ENCODE assay signal across 8 cellular contexts in genomic region chr1:227999056-227999930, GRCh38.
DNase-seq lines count a peak whose midpoint lies in the region; ATAC-seq and TF ChIP-seq lines count a peak whose summit lies in the region.

No MANE protein-coding gene starts in this region.

- TF ChIP-seq CTCF in HL-60 (IDR thresholded peaks at IDR 0.05; ENCODE audit: insufficient read depth, low read length), result peak; percentile 86
- TF ChIP-seq CTCF in OCI-LY1 (IDR thresholded peaks at IDR 0.05; ENCODE audit: low read length), result peak; percentile 95
- TF ChIP-seq CTCF in nephron progenitor cell (IDR thresholded peaks at IDR 0.05), result peak; percentile 81

- H3K9me2 ChIP-seq in OCI-LY1 (ENCODE audit: low read depth, low read length), result no peaks in the 10 kb centered on the region

- H2AFZ ChIP-seq in OCI-LY1 (ENCODE audit: low read length), result no peak overlapping the region

- no peaks in the 10 kb centered on the region for H3F3A ChIP-seq in OCI-LY1 (ENCODE audit: insufficient read depth, low read length)

- ATAC-seq in GM19452 (IDR thresholded peaks at IDR 0.05; ENCODE audit: unreplicated experiment), result peak; percentile 91

- H3K4me2 ChIP-seq in OCI-LY1 (ENCODE audit: low read length), result no peak overlapping the region

- H3K79me2 ChIP-seq in OCI-LY1 (ENCODE audit: insufficient read depth, low read length), result no peaks in the 10 kb centered on the region

- H3K36me3 ChIP-seq in OCI-LY1 (ENCODE audit: insufficient read depth, low read length), result no peaks in the 10 kb centered on the region

- H3K36me3 Mint-ChIP-seq in nephron progenitor cell (ENCODE audit: low read depth), result no peaks in the 10 kb centered on the region

- H3K27ac ChIP-seq in HL-60 (replicated peaks), result no peak overlapping the region
- no peak overlapping the region for H3K27ac ChIP-seq in OCI-LY1 (ENCODE audit: low read depth, low read length, poor library complexity, severe bottlenecking)
- H3K27ac ChIP-seq in substantia nigra (ENCODE audit: low read depth, low read length, poor library complexity, severe bottlenecking), result no peak overlapping the region

- no peaks in the 10 kb centered on the region for H3K4me1 Mint-ChIP-seq in nephron progenitor cell

- H3K4me3 ChIP-seq in HL-60 (replicated peaks; ENCODE audit: insufficient read depth, low read length), result no peak overlapping the region
- no peak overlapping the region for H3K4me3 ChIP-seq in OCI-LY1 (ENCODE audit: low read depth, low read length, poor library complexity, severe bottlenecking)

- no peak overlapping the region for H3K27ac Mint-ChIP-seq in nephron progenitor cell

- H3K9me3 Mint-ChIP-seq in nephron progenitor cell, result peaks cover 39% of the 10 kb centered on the region

- DNase-seq in COLO829 (ENCODE audit: low spot score) (peak; percentile 74), HL-60 (ENCODE audit: low read depth in 1 of 2, low spot score in 1 of 2) (peak; percentile 40 to 88), fibroblast of gingiva (ENCODE audit: low read depth) (peak; percentile 57), nephron progenitor cell (peak; percentile 75), substantia nigra (lab: John Stamatoyannopoulos, UW) (peak in 31 of 49 donors; percentile 6 to 68 (median 32))
- DNase-seq in activated CD8-positive, alpha-beta memory T cell treated with anti-CD3 and anti-CD28 coated beads, Interleukin-2, amount 50 U/mL, for 48 hours, result peak; percentile 79

- peaks cover 83% of the 10 kb centered on the region for H3K27me3 Mint-ChIP-seq in nephron progenitor cell (ENCODE audit: low read depth, poor library complexity)

- H3K27me3 ChIP-seq in HL-60 (ENCODE audit: insufficient read depth, poor library complexity, severe bottlenecking) (peaks cover 3% of the 10 kb centered on the region), OCI-LY1 (ENCODE audit: insufficient read depth, low read length) (peaks cover 6% of the 10 kb centered on the region; the same call in 1 of the 2 replicates)

- H3K9ac ChIP-seq in OCI-LY1 (ENCODE audit: low read length), result no peak overlapping the region

- no peak overlapping the region for H3K4me3 Mint-ChIP-seq in nephron progenitor cell

- no peaks in the 10 kb centered on the region for H3K4me1 ChIP-seq in OCI-LY1 (ENCODE audit: insufficient read depth, low read length, severe bottlenecking)

- H4K20me1 ChIP-seq in OCI-LY1 (ENCODE audit: insufficient read depth, low read length), result no peaks in the 10 kb centered on the region

- peaks cover 7% of the 10 kb centered on the region for H3K9me3 ChIP-seq in OCI-LY1 (ENCODE audit: low read length)
